Comparison of ENCODE assay signal across 20 cellular contexts in genomic region chr17:4450710-4451316, GRCh38. TPM values are rescaled to one million over a fixed set of nuclear protein-coding genes. Genes with fewer than 3 reads are reported as not detected.
DNase-seq lines count a peak whose midpoint lies in the region; ATAC-seq, FAIRE-seq and TF ChIP-seq lines count a peak whose summit lies in the region.
"Had no signal": no experiment of that assay in that cellular context is flagged by ENCODE, and none has a peak within 500 bp of the region (broad histone marks: within the 10 kb centered on the region; RNA-seq: fewer than 3 reads in every experiment).

No MANE protein-coding gene starts in this region.

- H2AK5ac ChIP-seq in neuronal stem cell (ENCODE audit: low read depth, low read length): no peak overlapping the region

- H4K91ac ChIP-seq in neuronal stem cell (ENCODE audit: low read depth, low read length, poor library complexity): no peak overlapping the region

- H3K79me1 ChIP-seq in neuronal stem cell (ENCODE audit: low read depth, low read length): no peaks in the 10 kb centered on the region

- H2BK5ac ChIP-seq in neuronal stem cell (ENCODE audit: low read length): no peak overlapping the region

- DNase-seq in Right ventricle myocardium superior (peak; percentile 27), cardiac septum (ENCODE audit: low spot score) (no peak), neuronal stem cell (ENCODE audit: low spot score) (no peak), testis (peak; percentile 34), HTR-8/SVneo (ENCODE audit: insufficient read length, low spot score) (no peak)
- DNase-seq: C1 segment of cervical spinal cord; Calu3; CD4-positive, alpha-beta memory T cell; COR-L47; DMS53; EL; GDM1; H9 had no signal

- H3K4me3 ChIP-seq in neuronal stem cell (ENCODE audit: low read length in 2 of 2) (no peak overlapping the region), testis (no peak overlapping the region)
- H3K4me3 ChIP-seq: GM12878, GM23338 had no signal

- H4K8ac ChIP-seq in neuronal stem cell (ENCODE audit: low read depth, low read length): peak overlapping the region; percentile 31

- H3K23ac ChIP-seq in neuronal stem cell (ENCODE audit: low read depth, low read length, poor library complexity): no peak overlapping the region

- no peak overlapping the region for H2BK12ac ChIP-seq in neuronal stem cell (ENCODE audit: low read length)

- peaks cover 0 to 18% (median 0%) of the 10 kb centered on the region in 3 experiments for H3K27me3 ChIP-seq in neuronal stem cell (ENCODE audit: control insufficient read depth in 3 of 3, insufficient read depth in 3 of 3, low read depth in 1 of 3, low read length in 3 of 3)
- H3K27me3 ChIP-seq in testis: no peaks in the 10 kb centered on the region

- FAIRE-seq in HTR-8/SVneo (lab: Jason Lieb, UNC): no peak
- FAIRE-seq: GM12878, GM19239 had no signal

- H3K27ac ChIP-seq in neuronal stem cell (replicated peaks; ENCODE audit: low read length) (no peak overlapping the region), testis (no peak overlapping the region)

- no peak for TF ChIP-seq POLR2A in testis (IDR thresholded peaks at IDR 0.05)

- no peak overlapping the region for H3K9ac ChIP-seq in neuronal stem cell (ENCODE audit: low read depth, low read length, poor library complexity)

- no peak overlapping the region for H3K4me2 ChIP-seq in neuronal stem cell (ENCODE audit: insufficient read depth, low read length, poor library complexity, severe bottlenecking)
- H3K4me2 ChIP-seq: GM23338 had no signal

- no peak overlapping the region for H2AFZ ChIP-seq in neuronal stem cell (ENCODE audit: low read length)
- H2AFZ ChIP-seq: GM23338 had no signal

- no peak overlapping the region for H3K4ac ChIP-seq in neuronal stem cell (ENCODE audit: low read length)

- no peak for TF ChIP-seq CTCF in testis (IDR thresholded peaks at IDR 0.05)

- ATAC-seq in Right ventricle myocardium superior (ENCODE audit: poor library complexity): no peak
- ATAC-seq in GM19467 (IDR thresholded peaks at IDR 0.05; ENCODE audit: unreplicated experiment): no peak
- ATAC-seq: GM12878, GM23338, HCT116 had no signal

- WGBS in neuronal stem cell (ENCODE audit: extremely low coverage in 2 of 2, insufficient read length in 2 of 2, insufficient replicate concordance in 1 of 2), 2 donors: no CpG with 5 or more reads among the region's 14 CpGs
- WGBS in testis, 2 donors: 66 to 69% methylated on average over 14 of the region's 14 CpGs

- H3K18ac ChIP-seq in neuronal stem cell (ENCODE audit: low read length): no peak overlapping the region

- H3K36me3 ChIP-seq in neuronal stem cell (replicated peaks in 1 of 2; ENCODE audit: control insufficient read depth in 2 of 2, insufficient read depth in 2 of 2, low read length in 2 of 2) (no peaks in the 10 kb centered on the region), testis (ENCODE audit: low read depth, missing control alignments) (no peaks in the 10 kb centered on the region)

- no peak overlapping the region for H2BK120ac ChIP-seq in neuronal stem cell (ENCODE audit: low read depth, low read length)

- H3K14ac ChIP-seq in neuronal stem cell (ENCODE audit: low read length): no peak overlapping the region

- intact Hi-C loops in Right ventricle myocardium superior (cut with DNase I) (no loop called here), cardiac septum (cut with DNase I) (no loop called here), testis (cut with DNase I; ENCODE audit: low total_unique reads) (no loop called here)

- H3K4me1 ChIP-seq in neuronal stem cell (ENCODE audit: control insufficient read depth in 2 of 2, insufficient read depth in 1 of 2, low read depth in 1 of 2, low read length in 2 of 2) (no peaks in the 10 kb centered on the region), testis (peaks cover 8% of the 10 kb centered on the region)

- no peaks in the 10 kb centered on the region for H3K9me3 ChIP-seq in neuronal stem cell (replicated peaks in 1 of 2; ENCODE audit: control insufficient read depth in 2 of 2, insufficient read depth in 1 of 2, low read depth in 1 of 2, low read length in 2 of 2)
- H3K9me3 ChIP-seq in testis: no peaks in the 10 kb centered on the region

- no peak overlapping the region for H2BK15ac ChIP-seq in neuronal stem cell (ENCODE audit: low read length)

RNA-seq across cellular contexts. Expression of gene SPNS3, which starts 17.1 kb away (rescaled TPM):
- total RNA-seq in Right ventricle myocardium superior: 0.24 TPM
- 0.54 TPM for total RNA-seq in cardiac septum
- polyA plus RNA-seq in neuronal stem cell (2013, experiment 1 of 2): 0.03 TPM
- polyA plus RNA-seq in neuronal stem cell (2013, experiment 2 of 2): not detected
- total RNA-seq in testis: 1 to 10 TPM in 1 of 2 donors, under 1 TPM in 1; 0.39 to 1.4 TPM
- 0.75 TPM for polyA plus RNA-seq in testis (ENCODE audit: insufficient read depth, low read depth, low replicate concordance)
- total RNA-seq: A673, GM23338, H9 had no signal
- polyA plus RNA-seq: BJ, GM23338 had no signal

RNA-seq across cellular contexts. Expression of gene SPNS2, which starts 47.9 kb away (rescaled TPM):
- total RNA-seq in Right ventricle myocardium superior (10.4 TPM), cardiac septum (10.3 TPM), testis (1 to 10 TPM; 6.7 to 8.0 TPM)
- 0.54 TPM for polyA plus RNA-seq in neuronal stem cell (2013, experiment 1 of 2)
- 0.58 TPM for polyA plus RNA-seq in neuronal stem cell (2013, experiment 2 of 2)
- polyA plus RNA-seq in testis (ENCODE audit: insufficient read depth, low read depth, low replicate concordance): 11.5 TPM
- total RNA-seq: A673 had no signal
- polyA plus RNA-seq: BJ had no signal

Comparison
In these comparisons a context has a peak if more than half of its experiments do, and no peak if none do; other contexts are left out.
1. DNase-seq: peak in Right ventricle myocardium superior (single experiment) and testis (single experiment); none in cardiac septum (single experiment), neuronal stem cell (single experiment) and HTR-8/SVneo (single experiment).